9 cellular contexts compared by ENCODE assay signal in genomic region chr15:70852501-70853269, GRCh38. TPM values are rescaled to one million over a fixed set of nuclear protein-coding genes. Genes with fewer than 3 reads are reported as not detected.
DNase-seq lines count a peak whose midpoint lies in the region; ATAC-seq, FAIRE-seq and TF ChIP-seq lines count a peak whose summit lies in the region.
"Had no signal": no experiment of that assay in that cellular context is flagged by ENCODE, and none has a peak within 500 bp of the region (broad histone marks: within the 10 kb centered on the region; RNA-seq: fewer than 3 reads in every experiment).

No MANE protein-coding gene starts in this region.

- ATAC-seq in HepG2 (no peak), right lobe of liver (no peak), memory B cell (ENCODE audit: low read depth) (no peak), HG03442 (IDR thresholded peaks at IDR 0.05; ENCODE audit: unreplicated experiment) (no peak)

- 0 out of 2 replicates have a peak overlapping the region, but pooled peaks have one; percentile 63 for H3K9ac ChIP-seq in HepG2 (ENCODE audit: insufficient read depth, low read depth, low read length)

- peak overlapping the region; percentile 58 to 78 (median 63); a peak in 5 of 6 replicates for H3K4me3 ChIP-seq in HepG2 (replicated peaks in 1 of 3; ENCODE audit: insufficient read depth in 1 of 3, low read depth in 2 of 3, low read length in 3 of 3)
- peak overlapping the region in 1 of 3 donors; percentile 53 for H3K4me3 ChIP-seq in right lobe of liver
- peak overlapping the region; percentile 60 to 95 for H3K4me3 ChIP-seq in vagina

- peak overlapping the region; percentile 98 for H3K4me2 ChIP-seq in HepG2 (ENCODE audit: low read depth, low read length)

- no peaks in the 10 kb centered on the region for H3K36me3 ChIP-seq in HepG2 (replicated peaks in 1 of 2; ENCODE audit: control insufficient read depth in 1 of 2, insufficient read depth in 2 of 2, low read length in 2 of 2)
- H3K36me3 ChIP-seq in right lobe of liver, result no peaks in the 10 kb centered on the region
- H3K36me3 ChIP-seq in vagina, result peaks cover 0 to 5% of the 10 kb centered on the region in 2 donors

- TF ChIP-seq EP300 in HepG2 (IDR thresholded peaks at IDR 0.05; ENCODE audit: low read depth in 2 of 2, low read length in 2 of 2) (no peak), HepG2 (CRISPR knock-in tag; IDR thresholded peaks at IDR 0.05; ENCODE audit: borderline replicate concordance) (no peak)

- H3K27ac ChIP-seq in HepG2 (ENCODE audit: extremely low read length, insufficient read depth, low read length) (no peak overlapping the region), right lobe of liver (no peak overlapping the region), vagina (peak overlapping the region; percentile 92)

- DNase-seq in HepG2 (ENCODE audit: low spot score), result no peak
- no peak for DNase-seq in right lobe of liver
- peak; percentile 20 for DNase-seq in cerebellum (ENCODE audit: low spot score)
- no peak for DNase-seq in memory B cell (ENCODE audit: low spot score in 2 of 2)
- DNase-seq in vagina (ENCODE audit: extremely low spot score in 2 of 2), result no peak
- DNase-seq in DMS79 (lab: John Stamatoyannopoulos, UW), result no peak
- no peak for DNase-seq in stimulated activated CD4-positive, alpha-beta T cell treated with anti-CD3 and anti-CD28 coated beads, Interleukin-2, amount 100 ng/mL, for 24 hours

- TF ChIP-seq CTCF in HepG2 (CRISPR knock-in tag; IDR thresholded peaks at IDR 0.05) (no peak), right lobe of liver (IDR thresholded peaks at IDR 0.05) (no peak), vagina (IDR thresholded peaks at IDR 0.05) (no peak)

- no peak overlapping the region for H2AFZ ChIP-seq in HepG2 (ENCODE audit: low read length)

- TSS peak; percentile 62 for BruUV-seq in HepG2 (replicated peaks; lab: Mats Ljungman, UMichigan)

- in situ Hi-C loops in HepG2 (cut with HindIII; ENCODE audit: extremely low pct_ligation_motif_present, low pct_unique_long_range_greater_than_20kb), result no loop called here

- H3K27me3 Mint-ChIP-seq in memory B cell, result peaks cover 30% of the 10 kb centered on the region

- no peak overlapping the region for H3K27ac Mint-ChIP-seq in memory B cell

- POLR2A ChIA-PET in HepG2 (lab: Yijun Ruan, JAX), result interaction anchor here (1.2 to 6.3 kb wide), 3 partner anchors 11 to 27 kb away, joined by 5 to 69 read pairs (median 12); no protein-coding TSS in a partner anchor

- no peak for FAIRE-seq in HepG2 (lab: Jason Lieb, UNC)
- FAIRE-seq: frontal cortex had no signal

- intact Hi-C loops in HepG2 (cut with micrococcal nuclease; ENCODE audit: unreplicated experiment), result no loop called here
- intact Hi-C loops in right lobe of liver (cut with DNase I), result no loop called here
- intact Hi-C loops in vagina (cut with DNase I), result no loop called here

- no peaks in the 10 kb centered on the region for H3K79me2 ChIP-seq in HepG2 (ENCODE audit: insufficient read depth, low read length)

- H3K36me3 Mint-ChIP-seq in memory B cell, result no peaks in the 10 kb centered on the region

- H3K27me3 ChIP-seq in HepG2 (ENCODE audit: control insufficient read depth in 1 of 2, insufficient read depth in 2 of 2, low read length in 2 of 2) (peaks cover 0 to 17% of the 10 kb centered on the region in 2 experiments; a peak in 3 of 5 replicates), right lobe of liver (no peaks in the 10 kb centered on the region), vagina (no peaks in the 10 kb centered on the region)

- peaks cover 4% of the 10 kb centered on the region for H3K4me1 Mint-ChIP-seq in memory B cell

- H3K4me1 ChIP-seq in HepG2 (ENCODE audit: insufficient read depth, low read length) (peaks cover 17% of the 10 kb centered on the region), right lobe of liver (peaks cover 0 to 3% (median 0%) of the 10 kb centered on the region in 4 donors), vagina (peaks cover 29% of the 10 kb centered on the region)

- H3K9me3 Mint-ChIP-seq in memory B cell, result no peaks in the 10 kb centered on the region

- H4K20me1 ChIP-seq in HepG2 (ENCODE audit: insufficient read depth, low read length), result no peaks in the 10 kb centered on the region

- CTCF ChIA-PET in HepG2 (lab: Yijun Ruan, JAX; ENCODE audit: low intra/inter-chr PET ratio, low total read pairs), result no interaction called here

- no peak for TF ChIP-seq RAD21 in HepG2 (CRISPR knock-in tag; IDR thresholded peaks at IDR 0.05)

- H3K4me3 Mint-ChIP-seq in memory B cell, result peak overlapping the region; percentile 71

- no peak for TF ChIP-seq POLR2A in HepG2 (IDR thresholded peaks at IDR 0.05; ENCODE audit: insufficient read depth in 1 of 2, low read depth in 2 of 2, low read length in 2 of 2)
- no peak for TF ChIP-seq POLR2A in right lobe of liver (IDR thresholded peaks at IDR 0.05)
- TF ChIP-seq POLR2A in vagina (IDR thresholded peaks at IDR 0.05), result no peak

- no peaks in the 10 kb centered on the region for H3K9me3 ChIP-seq in HepG2 (ENCODE audit: low read length)
- H3K9me3 ChIP-seq in right lobe of liver, result no peaks in the 10 kb centered on the region
- H3K9me3 ChIP-seq in vagina, result no peaks in the 10 kb centered on the region

- whole genome bisulfite sequencing in HepG2 (ENCODE audit: low lambda C conversion rate), result 47% methylated on average over 10 of the region's 10 CpGs
- 48% methylated on average over 7 of the region's 10 CpGs for WGBS in right lobe of liver (ENCODE audit: insufficient coverage, low coverage, low lambda C conversion rate, missing lambda C conversion rate)

RNA-seq across cellular contexts. Expression of gene LARP6, which starts 1.3 kb away (rescaled TPM):
- total RNA-seq in HepG2 (2016; rRNA removed; fragmentation: Illumina TruSeq; extraction: Trizol) (2.9 and 3.0 TPM in 2 replicates), right lobe of liver (10 to 100 TPM in 1 of 6 experiments, 1 to 10 TPM in 5; 1.3 to 13.7 (median 4.1) TPM), cerebellum (5.1 TPM), vagina (50.6 TPM)
- 7.4 and 9.4 TPM in 2 replicates for total RNA-seq in HepG2 (2016; cell fraction: cytosol; rRNA removed; fragmentation: Illumina TruSeq; extraction: Trizol; ENCODE audit: low read depth)
- 3.1 and 3.9 TPM in 2 replicates for total RNA-seq in HepG2 (2016; cell fraction: insoluble cytoplasmic fraction; rRNA removed; fragmentation: Illumina TruSeq; extraction: Trizol)
- 5.3 and 6.4 TPM in 2 replicates for total RNA-seq in HepG2 (2016; cell fraction: membrane; rRNA removed; fragmentation: Illumina TruSeq; extraction: Trizol)
- total RNA-seq in HepG2 (2016; cell fraction: nucleus; rRNA removed; fragmentation: Illumina TruSeq; extraction: Trizol), result 1.5 and 1.8 TPM in 2 replicates
- polyA plus RNA-seq in HepG2 (2011; rRNA removed), result 8.2 and 9.7 TPM in 2 replicates
- polyA plus RNA-seq in HepG2 (2011; cell fraction: cytosol; rRNA removed), result 6.4 and 8.2 TPM in 2 replicates
- polyA plus RNA-seq in HepG2 (2011; cell fraction: nucleus; rRNA removed), result 4.1 and 4.2 TPM in 2 replicates
- polyA plus RNA-seq in HepG2 (2012), result 11.1 and 11.6 TPM in 2 replicates
- polyA plus RNA-seq in HepG2 (2016; cell fraction: cytosol; fragmentation: Illumina TruSeq; extraction: Trizol; ENCODE audit: low read depth), result 11.8 and 12.8 TPM in 2 replicates
- polyA plus RNA-seq in HepG2 (2016; cell fraction: insoluble cytoplasmic fraction; fragmentation: Illumina TruSeq; extraction: Trizol; ENCODE audit: low read depth), result 3.1 and 3.3 TPM in 2 replicates
- polyA plus RNA-seq in HepG2 (2016; cell fraction: membrane; fragmentation: Illumina TruSeq; extraction: Trizol; ENCODE audit: low read depth), result 6.5 and 8.6 TPM in 2 replicates
- polyA plus RNA-seq in HepG2 (2016; cell fraction: nucleus; fragmentation: Illumina TruSeq; extraction: Trizol; ENCODE audit: insufficient read depth, low read depth), result 2.3 and 4.2 TPM in 2 replicates
- 5.9 and 25.3 TPM in 2 replicates for polyA minus RNA-seq in HepG2 (2011; rRNA and poly(A)+ RNA removed; ENCODE audit: low replicate concordance)
- polyA minus RNA-seq in HepG2 (2011; cell fraction: cytosol; rRNA and poly(A)+ RNA removed), result 1.8 and 2.5 TPM in 2 replicates
- 2.6 and 3.2 TPM in 2 replicates for polyA minus RNA-seq in HepG2 (2011; cell fraction: nucleus; rRNA and poly(A)+ RNA removed)

RNA-seq across cellular contexts. Expression of gene THAP10, which starts 39.5 kb away (rescaled TPM):
- total RNA-seq in HepG2 (2016; rRNA removed; fragmentation: Illumina TruSeq; extraction: Trizol) (0.64 and 0.66 TPM in 2 replicates), right lobe of liver (1 to 10 TPM in 5 of 6 experiments, under 1 TPM in 1; 0.83 to 2.8 (median 1.4) TPM), cerebellum (5.1 TPM), vagina (2.7 TPM)
- total RNA-seq in HepG2 (2016; cell fraction: cytosol; rRNA removed; fragmentation: Illumina TruSeq; extraction: Trizol; ENCODE audit: low read depth), result 0.79 TPM in 1 of 2 replicates, not detected in the other
- total RNA-seq in HepG2 (2016; cell fraction: insoluble cytoplasmic fraction; rRNA removed; fragmentation: Illumina TruSeq; extraction: Trizol), result 0.61 and 1.1 TPM in 2 replicates
- total RNA-seq in HepG2 (2016; cell fraction: membrane; rRNA removed; fragmentation: Illumina TruSeq; extraction: Trizol), result 0.37 and 0.52 TPM in 2 replicates
- 0.56 and 0.84 TPM in 2 replicates for total RNA-seq in HepG2 (2016; cell fraction: nucleus; rRNA removed; fragmentation: Illumina TruSeq; extraction: Trizol)
- polyA plus RNA-seq in HepG2 (2011; rRNA removed), result 0.46 and 0.69 TPM in 2 replicates
- 0.51 and 0.56 TPM in 2 replicates for polyA plus RNA-seq in HepG2 (2011; cell fraction: cytosol; rRNA removed)
- 0.68 and 0.69 TPM in 2 replicates for polyA plus RNA-seq in HepG2 (2011; cell fraction: nucleus; rRNA removed)
- polyA plus RNA-seq in HepG2 (2012), result 1.1 and 1.4 TPM in 2 replicates
- 0.17 and 0.35 TPM in 2 replicates for polyA plus RNA-seq in HepG2 (2016; cell fraction: cytosol; fragmentation: Illumina TruSeq; extraction: Trizol; ENCODE audit: low read depth)
- polyA plus RNA-seq in HepG2 (2016; cell fraction: insoluble cytoplasmic fraction; fragmentation: Illumina TruSeq; extraction: Trizol; ENCODE audit: low read depth), result 1.3 and 1.6 TPM in 2 replicates
- 0.53 and 0.68 TPM in 2 replicates for polyA plus RNA-seq in HepG2 (2016; cell fraction: membrane; fragmentation: Illumina TruSeq; extraction: Trizol; ENCODE audit: low read depth)
- polyA plus RNA-seq in HepG2 (2016; cell fraction: nucleus; fragmentation: Illumina TruSeq; extraction: Trizol; ENCODE audit: insufficient read depth, low read depth), result 0.99 and 1.2 TPM in 2 replicates
- polyA minus RNA-seq in HepG2 (2011; rRNA and poly(A)+ RNA removed; ENCODE audit: low replicate concordance), result 0.36 and 0.82 TPM in 2 replicates
- polyA minus RNA-seq in HepG2 (2011; cell fraction: cytosol; rRNA and poly(A)+ RNA removed), result 0.40 and 0.62 TPM in 2 replicates
- 0.25 and 0.64 TPM in 2 replicates for polyA minus RNA-seq in HepG2 (2011; cell fraction: nucleus; rRNA and poly(A)+ RNA removed)

RNA-seq across cellular contexts. Expression of gene LRRC49, which starts 39.9 kb away (rescaled TPM):
- 1.00 and 2.0 TPM in 2 replicates for total RNA-seq in HepG2 (2016; rRNA removed; fragmentation: Illumina TruSeq; extraction: Trizol)
- total RNA-seq in HepG2 (2016; cell fraction: cytosol; rRNA removed; fragmentation: Illumina TruSeq; extraction: Trizol; ENCODE audit: low read depth), result 0.35 and 0.51 TPM in 2 replicates
- 1.4 and 1.6 TPM in 2 replicates for total RNA-seq in HepG2 (2016; cell fraction: insoluble cytoplasmic fraction; rRNA removed; fragmentation: Illumina TruSeq; extraction: Trizol)
- 1.1 and 1.3 TPM in 2 replicates for total RNA-seq in HepG2 (2016; cell fraction: membrane; rRNA removed; fragmentation: Illumina TruSeq; extraction: Trizol)
- total RNA-seq in HepG2 (2016; cell fraction: nucleus; rRNA removed; fragmentation: Illumina TruSeq; extraction: Trizol), result 2.0 and 3.1 TPM in 2 replicates
- 0.42 and 0.57 TPM in 2 replicates for polyA plus RNA-seq in HepG2 (2011; rRNA removed)
- 0.11 and 0.23 TPM in 2 replicates for polyA plus RNA-seq in HepG2 (2011; cell fraction: cytosol; rRNA removed)
- polyA plus RNA-seq in HepG2 (2011; cell fraction: nucleus; rRNA removed), result 0.19 and 0.45 TPM in 2 replicates
- polyA plus RNA-seq in HepG2 (2012), result 0.51 and 1.1 TPM in 2 replicates
- 0.29 and 0.34 TPM in 2 replicates for polyA plus RNA-seq in HepG2 (2016; cell fraction: cytosol; fragmentation: Illumina TruSeq; extraction: Trizol; ENCODE audit: low read depth)
- polyA plus RNA-seq in HepG2 (2016; cell fraction: insoluble cytoplasmic fraction; fragmentation: Illumina TruSeq; extraction: Trizol; ENCODE audit: low read depth), result 0.80 and 0.97 TPM in 2 replicates
- 0.23 and 0.52 TPM in 2 replicates for polyA plus RNA-seq in HepG2 (2016; cell fraction: membrane; fragmentation: Illumina TruSeq; extraction: Trizol; ENCODE audit: low read depth)
- 0.44 and 2.6 TPM in 2 replicates for polyA plus RNA-seq in HepG2 (2016; cell fraction: nucleus; fragmentation: Illumina TruSeq; extraction: Trizol; ENCODE audit: insufficient read depth, low read depth)
- 1.3 and 6.6 TPM in 2 replicates for polyA minus RNA-seq in HepG2 (2011; rRNA and poly(A)+ RNA removed; ENCODE audit: low replicate concordance)
- not detected in 2 replicates for polyA minus RNA-seq in HepG2 (2011; cell fraction: cytosol; rRNA and poly(A)+ RNA removed)
- polyA minus RNA-seq in HepG2 (2011; cell fraction: nucleus; rRNA and poly(A)+ RNA removed), result 2.7 TPM in 2 replicates
- under 1 TPM; 0.25 to 0.79 (median 0.57) TPM for total RNA-seq in right lobe of liver
- 106 TPM for total RNA-seq in cerebellum
- 8.8 TPM for total RNA-seq in vagina

Comparison
In these comparisons a context has a peak if more than half of its experiments do, and no peak if none do; other contexts are left out.
1. RNA of gene LRRC49, which starts 39.9 kb away (total RNA-seq): 106 TPM in cerebellum (single experiment); 8.8 TPM in vagina (single experiment), 0.35 to 3.1 TPM in HepG2 and 0.25 to 0.79 TPM in right lobe of liver; every median in the first group is over 10 times any median in the second.